In the genomic region with DNA sequence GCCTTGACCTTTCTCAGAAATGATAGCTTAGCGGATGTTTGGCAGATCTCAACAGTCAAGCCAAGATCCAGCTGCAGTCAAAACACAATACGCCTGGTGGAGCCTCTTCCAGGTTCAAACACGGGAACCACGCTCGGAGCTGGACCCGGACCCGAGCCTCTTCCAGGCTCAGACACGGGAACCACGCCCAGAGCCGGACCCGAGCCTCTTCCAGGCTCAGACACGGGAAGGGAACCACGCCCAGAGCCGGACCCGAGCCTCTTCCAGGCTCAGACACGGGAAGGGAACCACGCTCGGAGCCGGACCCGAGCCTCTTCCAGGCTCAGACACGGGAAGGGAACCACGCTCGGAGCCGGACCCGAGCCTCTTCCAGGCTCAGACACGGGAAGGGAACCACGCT, we compare ENCODE assay signal across 1 cellular context. TPM values are rescaled to one million over a fixed set of nuclear protein-coding genes. Genes with fewer than 3 reads are reported as not detected.
"Had no signal": no experiment of that assay in that cellular context is flagged by ENCODE, and none has a peak within 500 bp of the region (broad histone marks: within the 10 kb centered on the region; RNA-seq: fewer than 3 reads in every experiment).

No MANE protein-coding gene starts in this region.

RNA-seq across cellular contexts. Expression of a gene that starts 48.5 kb away (rescaled TPM):
- total RNA-seq: subcutaneous adipose tissue had no signal
